Comparison of ENCODE assay signal across 8 cellular contexts in the genomic region with DNA sequence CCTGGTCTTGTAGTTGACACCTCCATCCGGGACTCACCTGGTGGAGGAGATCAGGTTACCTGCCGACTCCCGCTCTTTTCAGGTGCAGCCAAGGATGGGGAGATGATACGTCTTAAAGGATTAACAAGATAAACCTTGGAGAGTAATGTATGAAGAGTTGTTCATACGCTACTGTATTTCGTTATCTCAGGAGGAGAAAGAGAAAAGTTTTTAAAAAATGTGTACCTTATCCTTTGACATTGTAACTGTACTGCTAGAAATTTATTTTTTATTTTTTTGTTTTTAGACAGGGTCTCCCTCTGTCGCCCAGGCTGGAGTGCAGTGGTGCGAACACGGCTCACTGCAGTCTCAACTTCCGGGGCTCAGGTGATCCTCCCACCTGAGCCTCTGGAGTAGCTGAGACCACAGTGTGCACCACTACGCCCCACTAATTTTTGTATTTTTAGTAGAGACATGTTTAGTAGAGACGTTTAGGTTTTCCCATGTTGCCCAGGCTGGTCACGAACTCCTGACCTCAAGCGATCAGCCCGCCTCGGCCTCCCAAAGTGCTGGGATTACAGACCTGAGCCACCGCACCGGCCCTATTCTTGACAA. TPM values are rescaled to one million over a fixed set of nuclear protein-coding genes. Genes with fewer than 3 reads are reported as not detected.
A peak's percentile ranks its signal among the peaks of the same experiment; 100 is the strongest.
DNase-seq lines count a peak whose midpoint lies in the region; ATAC-seq, FAIRE-seq and TF ChIP-seq lines count a peak whose summit lies in the region.

No MANE protein-coding gene starts in this region.

- H3K27ac Mint-ChIP-seq in activated T-helper 2 cell treated with anti-CD3 and anti-CD28 coated beads, Interferon-gamma antibody, Interleukin-2, Interleukin-4, amounts not matched to agents 10 μg/mL and 5 μg/mL and 100 μg/mL, durations not matched to agents 14 hours and 24 hours and 36 hours, result no peak overlapping the region

- TF ChIP-seq CTCF in heart left ventricle (IDR thresholded peaks at IDR 0.05) (no peak), transverse colon (IDR thresholded peaks at IDR 0.05) (no peak)

- H3K4me1 ChIP-seq in heart left ventricle (peaks cover 0 to 36% (median 14%) of the 10 kb centered on the region in 12 donors), transverse colon (peaks cover 4 to 35% (median 16%) of the 10 kb centered on the region in 4 donors)

- peak overlapping the region; percentile 55 to 93 (median 80) for H3K4me3 ChIP-seq in heart left ventricle
- peak overlapping the region; percentile 38 to 92 (median 90) for H3K4me3 ChIP-seq in transverse colon

- no peaks in the 10 kb centered on the region for H3K9me3 Mint-ChIP-seq in activated T-helper 2 cell treated with anti-CD3 and anti-CD28 coated beads, Interferon-gamma antibody, Interleukin-2, Interleukin-4, amounts not matched to agents 10 μg/mL and 5 μg/mL and 100 μg/mL, durations not matched to agents 14 hours and 24 hours and 36 hours

- in situ Hi-C loops in transverse colon (cut with MboI; ENCODE audit: low pct_ligation_motif_present in 1 of 4, low pct_unique_long_range_greater_than_20kb in 1 of 4, low sequenced_read_pairs in 3 of 4), result no loop called here

- H3K4me3 Mint-ChIP-seq in activated T-helper 2 cell treated with anti-CD3 and anti-CD28 coated beads, Interferon-gamma antibody, Interleukin-2, Interleukin-4, amounts not matched to agents 10 μg/mL and 5 μg/mL and 100 μg/mL, durations not matched to agents 14 hours and 24 hours and 36 hours (ENCODE audit: low read depth), result peak overlapping the region; percentile 88

- no peak for ATAC-seq in heart left ventricle
- no peak for ATAC-seq in Right ventricle myocardium superior (ENCODE audit: poor library complexity)
- ATAC-seq in left colon, result peak; percentile 30
- ATAC-seq in GM21786 (IDR thresholded peaks at IDR 0.05; ENCODE audit: unreplicated experiment), result no peak

- H3K27me3 ChIP-seq in heart left ventricle (no peaks in the 10 kb centered on the region), transverse colon (no peaks in the 10 kb centered on the region)

- H3K36me3 Mint-ChIP-seq in activated T-helper 2 cell treated with anti-CD3 and anti-CD28 coated beads, Interferon-gamma antibody, Interleukin-2, Interleukin-4, amounts not matched to agents 10 μg/mL and 5 μg/mL and 100 μg/mL, durations not matched to agents 14 hours and 24 hours and 36 hours (ENCODE audit: low read depth), result peaks cover 10% of the 10 kb centered on the region

- WGBS in heart left ventricle, 4 donors, result 71 to 76% (median 73%) methylated on average over 18 of the region's 18 CpGs
- 53 to 69% methylated on average over 15 to 18 of the region's 18 CpGs for WGBS in transverse colon (ENCODE audit: low coverage in 1 of 2), 2 donors

- H3K9me3 ChIP-seq in heart left ventricle, result no peaks in the 10 kb centered on the region
- no peaks in the 10 kb centered on the region for H3K9me3 ChIP-seq in transverse colon

- H3K27me3 Mint-ChIP-seq in activated T-helper 2 cell treated with anti-CD3 and anti-CD28 coated beads, Interferon-gamma antibody, Interleukin-2, Interleukin-4, amounts not matched to agents 10 μg/mL and 5 μg/mL and 100 μg/mL, durations not matched to agents 14 hours and 24 hours and 36 hours (ENCODE audit: low read depth), result no peaks in the 10 kb centered on the region

- TF ChIP-seq EP300 in transverse colon (IDR thresholded peaks at IDR 0.05; ENCODE audit: low read depth), result no peak

- intact Hi-C loops in heart left ventricle (cut with DNase I) (loop anchor here in 4 of 10 donors (5.0 to 10.0 kb wide), 4 partner anchors 62 to 74 kb away; no protein-coding TSS in a partner anchor), Right ventricle myocardium superior (cut with DNase I) (no loop called here), left colon (cut with DNase I, micrococcal nuclease) (no loop called here), transverse colon (cut with DNase I; ENCODE audit: low total_unique reads) (no loop called here)
- intact Hi-C loops in activated T-helper 2 cell treated with anti-CD3 and anti-CD28 coated beads, Interferon-gamma antibody, Interleukin-2, Interleukin-4, amounts not matched to agents 10 μg/mL and 5 μg/mL and 100 μg/mL, durations not matched to agents 14 hours and 24 hours and 36 hours (cut with micrococcal nuclease), result loop anchor here (5.0 to 10.0 kb wide), 2 partner anchors 44 to 72 kb away; no protein-coding TSS in a partner anchor

- no peak for DNase-seq in heart left ventricle
- no peak for DNase-seq in Right ventricle myocardium superior
- DNase-seq in activated T-helper 2 cell treated with anti-CD3 and anti-CD28 coated beads, Interferon-gamma antibody, Interleukin-2, Interleukin-4, amounts not matched to agents 10 μg/mL and 5 μg/mL and 100 μg/mL, durations not matched to agents 14 hours and 24 hours and 36 hours (ENCODE audit: low spot score), result no peak
- DNase-seq in left colon, result no peak
- DNase-seq in transverse colon, result no peak
- DNase-seq in frontal cortex (ENCODE audit: low spot score in 2 of 2), result no peak
- no peak for DNase-seq in NCI-H446 treated with DMSO at 0.1 percent for 48 hours (lab: John Stamatoyannopoulos, UW)

- TF ChIP-seq POLR2A in heart left ventricle (IDR thresholded peaks at IDR 0.05), result no peak
- no peak for TF ChIP-seq POLR2A in transverse colon (IDR thresholded peaks at IDR 0.05)

- no peak for FAIRE-seq in frontal cortex (lab: Jason Lieb, UNC)

- H3K36me3 ChIP-seq in heart left ventricle (no peaks in the 10 kb centered on the region), transverse colon (no peaks in the 10 kb centered on the region)

- peak overlapping the region in 8 of 12 donors; percentile 52 to 97 (median 90) for H3K27ac ChIP-seq in heart left ventricle
- H3K27ac ChIP-seq in transverse colon, result peak overlapping the region; percentile 91 to 96 (median 96)

- peaks cover 24% of the 10 kb centered on the region for H3K4me1 Mint-ChIP-seq in activated T-helper 2 cell treated with anti-CD3 and anti-CD28 coated beads, Interferon-gamma antibody, Interleukin-2, Interleukin-4, amounts not matched to agents 10 μg/mL and 5 μg/mL and 100 μg/mL, durations not matched to agents 14 hours and 24 hours and 36 hours (ENCODE audit: low read depth)

RNA-seq across cellular contexts. Expression of gene SMURF2, which starts 0.8 kb away (rescaled TPM):
- 10 to 100 TPM in 8 of 9 donors, 1 to 10 TPM in 1; 8.7 to 17.5 (median 12.6) TPM for total RNA-seq in heart left ventricle
- polyA plus RNA-seq in heart left ventricle, result 1 to 10 TPM; 3.6 to 7.4 TPM
- total RNA-seq in Right ventricle myocardium superior, result 12.4 TPM
- 12.6 and 13.1 TPM in 2 replicates for total RNA-seq in activated T-helper 2 cell treated with anti-CD3 and anti-CD28 coated beads, Interferon-gamma antibody, Interleukin-2, Interleukin-4, amounts not matched to agents 10 μg/mL and 5 μg/mL and 100 μg/mL, durations not matched to agents 14 hours and 24 hours and 36 hours
- 10 to 100 TPM; 14.1 to 20.0 TPM for total RNA-seq in left colon
- total RNA-seq in transverse colon, result 10 to 100 TPM in 3 of 4 donors, 1 to 10 TPM in 1; 5.0 to 27.0 (median 14.0) TPM
- 64.0 TPM for total RNA-seq in frontal cortex
